16 cellular contexts compared by ENCODE assay signal in the genomic region with DNA sequence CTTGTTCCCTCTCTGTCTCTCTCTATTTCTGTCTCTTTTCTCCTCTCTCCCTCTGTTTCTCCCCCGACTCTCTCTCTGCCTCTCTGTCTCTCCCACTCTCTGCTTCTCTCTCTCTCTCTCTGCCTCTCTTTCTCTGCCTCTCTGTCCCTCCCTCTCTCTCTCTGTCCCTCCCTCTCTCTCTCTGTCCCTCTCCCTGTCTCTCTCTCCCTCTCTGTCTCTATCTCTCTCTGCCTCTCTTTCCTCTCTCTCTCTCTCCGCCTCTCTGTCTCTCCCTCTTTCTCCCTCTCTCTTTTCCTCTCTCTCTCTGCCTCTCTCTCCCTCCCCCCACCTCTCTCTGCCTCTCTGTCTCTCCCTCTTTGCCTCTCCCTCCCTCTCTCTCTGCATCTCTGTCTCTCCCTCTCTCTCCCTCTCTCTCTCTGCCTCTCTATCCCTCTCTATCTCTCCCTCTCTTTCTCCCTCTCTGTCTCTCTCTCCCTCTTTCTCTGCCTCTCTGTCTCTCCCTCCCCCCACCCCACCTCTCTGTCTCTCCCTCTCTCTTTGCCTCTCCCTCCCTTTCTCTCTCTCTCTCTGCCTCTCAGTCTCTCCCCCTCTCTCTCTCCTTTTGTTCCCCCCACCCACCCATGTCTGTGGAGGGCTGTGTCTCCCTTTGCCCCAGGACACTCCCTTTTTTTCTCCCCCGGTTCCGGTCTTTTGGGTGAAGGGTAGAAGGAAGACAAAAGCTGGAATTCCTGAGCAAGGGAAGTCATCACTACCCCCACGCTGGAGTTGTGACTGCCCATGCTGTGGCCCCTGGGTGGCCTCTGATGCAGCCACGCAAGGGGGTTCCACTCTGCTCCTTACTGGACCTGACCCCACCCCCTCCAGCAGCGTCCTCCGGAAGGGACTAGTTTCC. TPM values are rescaled to one million over a fixed set of nuclear protein-coding genes. Genes with fewer than 3 reads are reported as not detected.
A peak's percentile ranks its signal among the peaks of the same experiment; 100 is the strongest.
DNase-seq lines count a peak whose midpoint lies in the region; ATAC-seq and TF ChIP-seq lines count a peak whose summit lies in the region.
"Had no signal": no experiment of that assay in that cellular context is flagged by ENCODE, and none has a peak within 500 bp of the region (broad histone marks: within the 10 kb centered on the region; RNA-seq: fewer than 3 reads in every experiment).

No MANE protein-coding gene starts in this region.

- no peak for TF ChIP-seq POLR2A in gastrocnemius medialis (IDR thresholded peaks at IDR 0.05)

- intact Hi-C loops in Caco-2 (cut with micrococcal nuclease; ENCODE audit: unreplicated experiment): no loop called here
- intact Hi-C loops in gastrocnemius medialis (cut with DNase I; ENCODE audit: low total_unique reads): no loop called here

- H3K27ac Mint-ChIP-seq in Caco-2 (ENCODE audit: unreplicated experiment): no peak overlapping the region
- H3K27ac Mint-ChIP-seq in activated T-helper 17 cell treated with anti-CD3 and anti-CD28 coated beads, Interleukin-2, amount 50 U/mL, for 72 hours: peak overlapping the region; percentile 0
- H3K27ac Mint-ChIP-seq: activated naive CD4-positive, alpha-beta T cell treated with anti-CD3 and anti-CD28 coated beads, Interleukin-2, amount 10 ng/mL, durations not matched to agents 7 days and 5 days had no signal

- peak overlapping the region; percentile 56 for H3K9ac ChIP-seq in HUES64 (ENCODE audit: low read depth, low read length)

- H3K4me1 ChIP-seq in Caco-2 (peaks cover 11% of the 10 kb centered on the region; the same call in 1 of the 2 replicates), HUES64 (ENCODE audit: insufficient read depth, low read length) (peaks cover 16% of the 10 kb centered on the region), mesodermal cell (ENCODE audit: control insufficient read depth, insufficient read depth, low read length, poor library complexity, severe bottlenecking) (peaks cover 34% of the 10 kb centered on the region), gastrocnemius medialis (no peaks in the 10 kb centered on the region)
- H3K4me1 ChIP-seq: SJCRH30 had no signal

- POLR2A ChIA-PET in Caco-2 (lab: Charles Lee): no interaction called here

- H3K27ac ChIP-seq in HUES64 (ENCODE audit: low read depth, low read length) (peak overlapping the region; percentile 70; the same call in 1 of the 2 replicates), mesodermal cell (ENCODE audit: low read depth, low read length, severe bottlenecking) (no peak overlapping the region), gastrocnemius medialis (no peak overlapping the region)
- H3K27ac ChIP-seq: SJCRH30 had no signal

- CTCF ChIA-PET in Caco-2 (lab: Charles Lee): interaction anchor here (0.7 to 1.8 kb wide), 6 partner anchors 8 to 215 kb away, joined by 3 to 5 read pairs (median 4); a partner anchor contains a TSS

- TF ChIP-seq CTCF in Caco-2 (IDR thresholded peaks at IDR 0.05; ENCODE audit: insufficient read depth in 1 of 2, low read depth in 1 of 2, low read length in 1 of 2, severe bottlenecking in 1 of 2, unreplicated experiment in 1 of 2) (no peak), gastrocnemius medialis (IDR thresholded peaks at IDR 0.05 in 4 of 5, conservative IDR thresholded peaks at IDR 0.05 in 1 of 5) (no peak)

- H3K4me3 Mint-ChIP-seq in Caco-2 (ENCODE audit: unreplicated experiment): peak overlapping the region; percentile 27
- no peak overlapping the region for H3K4me3 Mint-ChIP-seq in activated T-helper 17 cell treated with anti-CD3 and anti-CD28 coated beads, Interleukin-2, amount 50 U/mL, for 72 hours
- H3K4me3 Mint-ChIP-seq: activated naive CD4-positive, alpha-beta T cell treated with anti-CD3 and anti-CD28 coated beads, Interleukin-2, amount 10 ng/mL, durations not matched to agents 7 days and 5 days had no signal

- no peaks in the 10 kb centered on the region for H3K27me3 Mint-ChIP-seq in Caco-2 (ENCODE audit: insufficient read depth, unreplicated experiment)
- H3K27me3 Mint-ChIP-seq in activated T-helper 17 cell treated with anti-CD3 and anti-CD28 coated beads, Interleukin-2, amount 50 U/mL, for 72 hours: peaks cover 33% of the 10 kb centered on the region

- H3K36me3 ChIP-seq in Caco-2 (ENCODE audit: control insufficient read depth, insufficient read depth, low read length) (no peaks in the 10 kb centered on the region), HUES64 (ENCODE audit: insufficient read depth, low read length) (no peaks in the 10 kb centered on the region), mesodermal cell (ENCODE audit: control insufficient read depth, insufficient read depth, low read length) (no peaks in the 10 kb centered on the region), gastrocnemius medialis (no peaks in the 10 kb centered on the region)
- H3K36me3 ChIP-seq: SJCRH30 had no signal

- H3K9me3 Mint-ChIP-seq in Caco-2 (ENCODE audit: unreplicated experiment): no peaks in the 10 kb centered on the region
- H3K9me3 Mint-ChIP-seq in activated T-helper 17 cell treated with anti-CD3 and anti-CD28 coated beads, Interleukin-2, amount 50 U/mL, for 72 hours: no peaks in the 10 kb centered on the region
- H3K9me3 Mint-ChIP-seq: activated naive CD4-positive, alpha-beta T cell treated with anti-CD3 and anti-CD28 coated beads, Interleukin-2, amount 10 ng/mL, durations not matched to agents 7 days and 5 days; naive thymus-derived CD4-positive, alpha-beta T cell had no signal

- no peak for DNase-seq in Caco-2
- DNase-seq in ureter (ENCODE audit: low spot score): no peak
- no peak for DNase-seq in HuH-7 (ENCODE audit: low spot score)
- DNase-seq in gastrocnemius medialis: no peak
- DNase-seq: activated naive CD4-positive, alpha-beta T cell treated with anti-CD3 and anti-CD28 coated beads, Interleukin-2, amount 10 ng/mL, durations not matched to agents 7 days and 5 days; DND-41; glutamatergic neuron; left colon; naive thymus-derived CD4-positive, alpha-beta T cell; SJCRH30; stimulated activated CD4-positive, alpha-beta T cell treated with anti-CD3 and anti-CD28 coated beads, Interleukin-1b, Interleukin-23, amount 100 ng/mL, for 48 hours; trophoblast cell had no signal

- no peak for ATAC-seq in activated T-helper 17 cell treated with anti-CD3 and anti-CD28 coated beads, Interleukin-2, amount 50 U/mL, for 72 hours (replicated peaks)
- ATAC-seq in HG02970 (IDR thresholded peaks at IDR 0.05; ENCODE audit: low FRiP score, unreplicated experiment) (no peak), gastrocnemius medialis (no peak)
- ATAC-seq: left colon; naive thymus-derived CD4-positive, alpha-beta T cell had no signal

- BruUV-seq in Caco-2 (replicated peaks; lab: Mats Ljungman, UMichigan): no TSS peak

- 8% methylated on average over 7 of the region's 8 CpGs for WGBS in HUES64
- WGBS in mesodermal cell (ENCODE audit: insufficient coverage in 2 of 2), 2 experiments: 9 to 15% methylated on average over 4 to 5 of the region's 8 CpGs

- H3K36me3 Mint-ChIP-seq in Caco-2 (ENCODE audit: insufficient read depth, unreplicated experiment): no peaks in the 10 kb centered on the region
- no peaks in the 10 kb centered on the region for H3K36me3 Mint-ChIP-seq in activated T-helper 17 cell treated with anti-CD3 and anti-CD28 coated beads, Interleukin-2, amount 50 U/mL, for 72 hours (ENCODE audit: low read depth)
- H3K36me3 Mint-ChIP-seq: activated naive CD4-positive, alpha-beta T cell treated with anti-CD3 and anti-CD28 coated beads, Interleukin-2, amount 10 ng/mL, durations not matched to agents 7 days and 5 days; naive thymus-derived CD4-positive, alpha-beta T cell had no signal

- H3K4me3 ChIP-seq in Caco-2 (ENCODE audit: low read depth, low read length): no peak overlapping the region
- peak overlapping the region; percentile 55 for H3K4me3 ChIP-seq in HUES64 (ENCODE audit: low read length)
- H3K4me3 ChIP-seq in mesodermal cell (ENCODE audit: extremely low read depth, insufficient read depth, low read length, poor library complexity, severe bottlenecking): peak overlapping the region; percentile 8
- no peak overlapping the region for H3K4me3 ChIP-seq in gastrocnemius medialis
- H3K4me3 ChIP-seq: SJCRH30 had no signal

- H3K4me1 Mint-ChIP-seq in Caco-2 (ENCODE audit: low read depth, unreplicated experiment): peaks cover 19% of the 10 kb centered on the region
- peaks cover 8% of the 10 kb centered on the region for H3K4me1 Mint-ChIP-seq in activated T-helper 17 cell treated with anti-CD3 and anti-CD28 coated beads, Interleukin-2, amount 50 U/mL, for 72 hours

- H3K27me3 ChIP-seq in Caco-2 (replicated peaks; ENCODE audit: control insufficient read depth, insufficient read depth, low read length) (no peaks in the 10 kb centered on the region), HUES64 (ENCODE audit: insufficient read depth, low read length) (peaks cover 20% of the 10 kb centered on the region), gastrocnemius medialis (peaks cover 20 to 51% (median 48%) of the 10 kb centered on the region in 3 donors)

- in situ Hi-C loops in gastrocnemius medialis (cut with MboI; ENCODE audit: low sequenced_read_pairs in 4 of 4): no loop called here

- H3K9me3 ChIP-seq in Caco-2 (no peaks in the 10 kb centered on the region), HUES64 (ENCODE audit: insufficient read depth, low read depth, low read length) (no peaks in the 10 kb centered on the region), mesodermal cell (ENCODE audit: control insufficient read depth, low read length) (no peaks in the 10 kb centered on the region), gastrocnemius medialis (no peaks in the 10 kb centered on the region)
- H3K9me3 ChIP-seq: SJCRH30 had no signal

RNA-seq across cellular contexts. Expression of a gene that starts 27.1 kb away (rescaled TPM):
- total RNA-seq in Caco-2 (2022) (8.9 and 9.1 TPM in 2 replicates), ureter (1.7 TPM), gastrocnemius medialis (not detected)
- 4.3 TPM for polyA plus RNA-seq in HUES64 (2013, experiment 1 of 2)
- 4.4 TPM for polyA plus RNA-seq in HUES64 (2013, experiment 2 of 2)
- under 1 TPM; 0.16 to 0.39 TPM for total RNA-seq in activated T-helper 17 cell treated with anti-CD3 and anti-CD28 coated beads, Interleukin-2, amount 50 U/mL, for 72 hours
- 4.1 TPM for polyA plus RNA-seq in mesodermal cell (2013, experiment 1 of 2)
- polyA plus RNA-seq in mesodermal cell (2013, experiment 2 of 2): 5.3 TPM

Comparison
In these comparisons a context has a peak if more than half of its experiments do, and no peak if none do; other contexts are left out.
1. H3K4me3 ChIP-seq: peak in HUES64 (single experiment) and mesodermal cell (single experiment); none in Caco-2 (single experiment) and gastrocnemius medialis (0 of 4).